ENCODE assay signal across 19 cellular contexts in the genomic region with DNA sequence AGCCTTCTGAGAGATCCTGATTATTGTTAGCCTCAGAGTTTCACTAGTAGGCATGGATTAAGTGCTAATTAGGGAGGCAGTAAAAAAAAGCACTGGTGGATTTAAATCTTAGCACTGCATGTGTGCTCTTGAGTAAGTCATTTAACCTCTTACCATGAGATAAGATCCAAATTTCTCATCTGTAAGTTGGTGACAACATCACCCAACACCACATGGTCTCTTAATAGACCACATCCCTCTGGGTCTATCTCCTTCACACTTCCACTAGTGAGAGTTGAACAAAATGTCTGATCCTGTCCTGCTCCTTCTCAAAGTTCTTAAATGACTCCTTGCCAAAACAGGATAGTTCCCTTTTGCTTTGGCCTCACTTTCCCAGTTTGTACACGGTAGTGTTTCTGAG. TPM values are rescaled to one million over a fixed set of nuclear protein-coding genes. Genes with fewer than 3 reads are reported as not detected.
DNase-seq lines count a peak whose midpoint lies in the region; ATAC-seq lines count a peak whose summit lies in the region.
"Had no signal": no experiment of that assay in that cellular context is flagged by ENCODE, and none has a peak within 500 bp of the region (broad histone marks: within the 10 kb centered on the region; RNA-seq: fewer than 3 reads in every experiment).

No MANE protein-coding gene starts in this region.

- POLR2A ChIA-PET in CD8-positive, alpha-beta memory T cell (lab: Charles Lee), result no interaction called here

- no peak for DNase-seq in CD8-positive, alpha-beta memory T cell
- DNase-seq in GF-D8 (lab: John Stamatoyannopoulos, UW), result peak; percentile 51
- no peak for DNase-seq in T-helper 17 cell
- peak; percentile 63 for DNase-seq in natural killer cell treated with Interleukin-12 subunit alpha and Interleukin-12 subunit beta and Interleukin-15 and Interleukin-18, amount 100 ng/mL, for 72 hours (ENCODE audit: low spot score)
- no peak for DNase-seq in NCI-H526 treated with DMSO at 0.1 percent for 48 hours (lab: John Stamatoyannopoulos, UW)
- DNase-seq in left ventricle myocardium superior, result no peak
- no peak for DNase-seq in Kasumi-1 (lab: John Stamatoyannopoulos, UW)
- DNase-seq: ACHN, C1 segment of cervical spinal cord, DMS79 treated with DMSO at 0.1 percent for 48 hours, NCI-H1092 treated with DMSO at 0.1 percent for 48 hours, NCI-H510A, OCI-M1, SHP77 had no signal

- no peak for ATAC-seq in T-helper 17 cell
- ATAC-seq in natural killer cell treated with Interleukin-12 subunit alpha and Interleukin-12 subunit beta and Interleukin-15 and Interleukin-18, amount 100 ng/mL, for 72 hours, result peak; percentile 73 to 78
- no peak for ATAC-seq in left ventricle myocardium superior

- H3K9me3 Mint-ChIP-seq in CD8-positive, alpha-beta memory T cell, result no peaks in the 10 kb centered on the region
- no peaks in the 10 kb centered on the region for H3K9me3 Mint-ChIP-seq in natural killer cell treated with Interleukin-12 subunit alpha and Interleukin-12 subunit beta and Interleukin-15 and Interleukin-18, amount 100 ng/mL, for 72 hours

- CTCF ChIA-PET in CD8-positive, alpha-beta memory T cell (lab: Charles Lee), result no interaction called here

- peak overlapping the region in 7 of 8 donors; percentile 32 to 95 (median 77) for H3K27ac Mint-ChIP-seq in CD8-positive, alpha-beta memory T cell
- peak overlapping the region; percentile 3 for H3K27ac Mint-ChIP-seq in T-helper 17 cell
- peak overlapping the region; percentile 14 to 77 for H3K27ac Mint-ChIP-seq in natural killer cell treated with Interleukin-12 subunit alpha and Interleukin-12 subunit beta and Interleukin-15 and Interleukin-18, amount 100 ng/mL, for 72 hours

- no peaks in the 10 kb centered on the region for H3K36me3 ChIP-seq in CD8-positive, alpha-beta memory T cell (ENCODE audit: insufficient read depth, low read length)

- no peaks in the 10 kb centered on the region for H3K27me3 ChIP-seq in CD8-positive, alpha-beta memory T cell (ENCODE audit: insufficient read depth, low read length, poor library complexity, severe bottlenecking)

- H3K4me1 ChIP-seq in CD8-positive, alpha-beta memory T cell (ENCODE audit: insufficient read depth, low read length), result no peaks in the 10 kb centered on the region

- H3K4me3 ChIP-seq in CD8-positive, alpha-beta memory T cell (ENCODE audit: low read length), result no peak overlapping the region
- H3K4me3 ChIP-seq: SK-N-MC had no signal

- H3K9me3 ChIP-seq in CD8-positive, alpha-beta memory T cell (ENCODE audit: low read length), result no peaks in the 10 kb centered on the region
- H3K9me3 ChIP-seq in T-helper 17 cell (ENCODE audit: control insufficient read depth, low read length, poor library complexity, severe bottlenecking), result no peaks in the 10 kb centered on the region

- H3K4me3 Mint-ChIP-seq in CD8-positive, alpha-beta memory T cell, result no peak overlapping the region
- H3K4me3 Mint-ChIP-seq in T-helper 17 cell, result no peak overlapping the region
- peak overlapping the region; percentile 8 for H3K4me3 Mint-ChIP-seq in natural killer cell treated with Interleukin-12 subunit alpha and Interleukin-12 subunit beta and Interleukin-15 and Interleukin-18, amount 100 ng/mL, for 72 hours

- no peak overlapping the region for H3K27ac ChIP-seq in CD8-positive, alpha-beta memory T cell (ENCODE audit: low read depth, low read length)
- H3K27ac ChIP-seq: HL-60, SK-N-MC had no signal

- peaks cover 26 to 32% (median 31%) of the 10 kb centered on the region in 3 donors for H3K4me1 Mint-ChIP-seq in CD8-positive, alpha-beta memory T cell
- peaks cover 39% of the 10 kb centered on the region for H3K4me1 Mint-ChIP-seq in T-helper 17 cell
- H3K4me1 Mint-ChIP-seq in natural killer cell treated with Interleukin-12 subunit alpha and Interleukin-12 subunit beta and Interleukin-15 and Interleukin-18, amount 100 ng/mL, for 72 hours (ENCODE audit: low read depth in 2 of 2), result peaks cover 25 to 56% of the 10 kb centered on the region in 2 donors

- H3K27me3 Mint-ChIP-seq in CD8-positive, alpha-beta memory T cell, result no peaks in the 10 kb centered on the region
- no peaks in the 10 kb centered on the region for H3K27me3 Mint-ChIP-seq in T-helper 17 cell
- no peaks in the 10 kb centered on the region for H3K27me3 Mint-ChIP-seq in natural killer cell treated with Interleukin-12 subunit alpha and Interleukin-12 subunit beta and Interleukin-15 and Interleukin-18, amount 100 ng/mL, for 72 hours

- peaks cover 0 to 8% (median 0%) of the 10 kb centered on the region in 3 donors for H3K36me3 Mint-ChIP-seq in CD8-positive, alpha-beta memory T cell
- H3K36me3 Mint-ChIP-seq in T-helper 17 cell (ENCODE audit: low read depth), result no peaks in the 10 kb centered on the region
- H3K36me3 Mint-ChIP-seq in natural killer cell treated with Interleukin-12 subunit alpha and Interleukin-12 subunit beta and Interleukin-15 and Interleukin-18, amount 100 ng/mL, for 72 hours, result no peaks in the 10 kb centered on the region

- intact Hi-C loops in left ventricle myocardium superior (cut with micrococcal nuclease), result no loop called here

RNA-seq across cellular contexts. Expression of a gene that starts 29.5 kb away (rescaled TPM):
- total RNA-seq in CD8-positive, alpha-beta memory T cell, result not detected
- not detected for polyA plus RNA-seq in CD8-positive, alpha-beta memory T cell
- total RNA-seq in T-helper 17 cell (not detected), left ventricle myocardium superior (not detected)
- total RNA-seq in natural killer cell treated with Interleukin-12 subunit alpha and Interleukin-12 subunit beta and Interleukin-15 and Interleukin-18, amount 100 ng/mL, for 72 hours, result 1 to 10 TPM; 1.1 to 3.6 TPM
- total RNA-seq: G401, HT1080, MCF 10A had no signal

Comparison
In these comparisons a context has a peak if more than half of its experiments do, and no peak if none do; other contexts are left out.
1. DNase-seq: peak in GF-D8 (single experiment) and natural killer cell treated with Interleukin-12 subunit alpha and Interleukin-12 subunit beta and Interleukin-15 and Interleukin-18, amount 100 ng/mL, for 72 hours (single experiment); none in CD8-positive, alpha-beta memory T cell (0 of 5), T-helper 17 cell (0 of 3), NCI-H526 treated with DMSO at 0.1 percent for 48 hours (single experiment), left ventricle myocardium superior (single experiment) and Kasumi-1 (0 of 2).
2. H3K27ac Mint-ChIP-seq: peak in every context shown above with its lines; median percentile 77 in CD8-positive, alpha-beta memory T cell; 46 in natural killer cell treated with Interleukin-12 subunit alpha and Interleukin-12 subunit beta and Interleukin-15 and Interleukin-18, amount 100 ng/mL, for 72 hours; 3 in T-helper 17 cell.
3. ATAC-seq: peak in natural killer cell treated with Interleukin-12 subunit alpha and Interleukin-12 subunit beta and Interleukin-15 and Interleukin-18, amount 100 ng/mL, for 72 hours (2 of 2); none in T-helper 17 cell (single experiment) and left ventricle myocardium superior (single experiment).